8 cellular contexts compared by ENCODE assay signal in genomic region chr20:29873946-29874345, GRCh38.
DNase-seq lines count a peak whose midpoint lies in the region; ATAC-seq and TF ChIP-seq lines count a peak whose summit lies in the region.

No MANE protein-coding gene starts in this region.

- POLR2A ChIA-PET in HEK293T (lab: Yijun Ruan, JAX) = no interaction called here

- peak; percentile 24 for DNase-seq in ELF-1 (ENCODE audit: low read depth, low spot score)
- DNase-seq in MG63 = peak; percentile 46
- DNase-seq in activated naive CD4-positive, alpha-beta T cell treated with anti-CD3 and anti-CD28 coated beads, Interleukin-2, amount 50 U/mL, for 16 hours = peak; percentile 41
- DNase-seq in islet precursor cell = peak; percentile 74
- peak; percentile 84 for DNase-seq in upper lobe of right lung
- DNase-seq in HEK293T (ENCODE audit: extremely low spot score) = no peak

- no peak overlapping the region for H3K27ac ChIP-seq in upper lobe of right lung

- H3K4me3 ChIP-seq in MG63 (no peak overlapping the region), upper lobe of right lung (no peak overlapping the region)

- intact Hi-C loops in upper lobe of right lung (cut with DNase I) = loop anchor here (10.0 kb wide), 1 partner anchor 759 kb away; no protein-coding TSS in a partner anchor

- TF ChIP-seq CTCF in upper lobe of right lung (IDR thresholded peaks at IDR 0.05) = no peak

- no peaks in the 10 kb centered on the region for H3K4me1 ChIP-seq in upper lobe of right lung

- CTCF ChIA-PET in HEK293T (lab: Yijun Ruan, JAX) = no interaction called here

- H3K27me3 ChIP-seq in MG63 (no peaks in the 10 kb centered on the region), upper lobe of right lung (no peaks in the 10 kb centered on the region)

- H3K9me3 ChIP-seq in MG63 (no peaks in the 10 kb centered on the region), upper lobe of right lung (no peaks in the 10 kb centered on the region)

- ATAC-seq in upper lobe of right lung (peak; percentile 13), GM21515 (IDR thresholded peaks at IDR 0.05; ENCODE audit: unreplicated experiment) (no peak), GM19035 (IDR thresholded peaks at IDR 0.05; ENCODE audit: unreplicated experiment) (no peak)

- H3K36me3 ChIP-seq in MG63 (no peaks in the 10 kb centered on the region), upper lobe of right lung (no peaks in the 10 kb centered on the region)

TF ChIP-seq in HEK293T, 16 proteins besides CTCF, POLR2A, EP300 and RAD21:
- TF ChIP-seq ARNT (IDR thresholded peaks at IDR 0.05) = no peak
- TF ChIP-seq PKNOX1 (IDR thresholded peaks at IDR 0.05) = no peak
- TF ChIP-seq FOXA1 (IDR thresholded peaks at IDR 0.05) = no peak
- TF ChIP-seq CTBP1 (IDR thresholded peaks at IDR 0.05; ENCODE audit: borderline replicate concordance) = no peak
- no peak for TF ChIP-seq NFRKB (IDR thresholded peaks at IDR 0.05)
- no peak for TF ChIP-seq SP1 (IDR thresholded peaks at IDR 0.05)
